1 cellular context compared by ENCODE assay signal in the genomic region with DNA sequence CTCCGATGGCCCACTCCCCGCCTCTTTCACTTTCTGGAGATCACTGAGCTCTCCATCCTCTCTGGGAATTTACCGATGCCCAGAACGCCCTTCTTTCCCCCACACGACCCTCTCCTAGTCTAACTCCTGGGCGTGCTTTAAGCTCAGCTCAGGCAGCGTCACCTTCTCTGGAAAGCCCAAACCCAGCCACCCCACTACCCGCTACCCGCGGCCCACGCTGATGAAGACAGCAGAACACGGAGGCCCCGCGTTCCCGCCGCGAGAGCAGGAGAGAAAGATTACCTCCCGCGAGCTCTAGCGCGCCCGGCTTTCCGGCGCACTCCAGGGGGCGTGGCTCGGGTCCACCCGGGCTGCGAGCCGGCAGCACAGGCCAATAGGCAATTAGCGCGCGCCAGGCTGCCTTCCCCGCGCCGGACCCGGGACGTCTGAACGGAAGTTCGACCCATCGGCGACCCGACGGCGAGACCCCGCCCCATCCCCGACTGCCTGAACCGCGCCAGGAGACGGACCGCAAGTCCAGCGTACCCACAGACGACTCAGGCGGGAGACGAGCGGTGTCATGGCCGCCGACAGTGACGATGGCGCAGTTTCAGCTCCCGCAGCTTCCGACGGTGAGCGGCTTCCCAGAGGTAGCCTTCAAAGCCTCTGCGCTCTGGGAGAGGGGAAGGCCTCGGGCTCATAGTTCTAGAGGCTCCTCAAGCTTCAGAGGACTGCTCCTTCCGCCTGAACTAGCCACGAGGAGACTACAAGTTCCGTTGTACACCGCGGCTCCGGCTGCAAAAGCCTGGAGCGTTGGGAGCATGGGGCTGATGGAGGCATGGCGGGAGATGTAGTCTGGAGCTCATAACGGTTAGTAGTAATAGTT.
TF ChIP-seq lines count a peak whose summit lies in the region.

A gene (minus strand): TSS at position 747 of the 865 bp plus-strand sequence. CDS start 5,935 bp downstream, outside the sequence.
A gene (plus strand): TSS at position 477 of the 865 bp plus-strand sequence. CDS start 83 bp downstream, at position 560.

TF ChIP-seq in WTC11, 78 proteins besides CTCF, POLR2A, EP300 and RAD21 (continued from another document and continues in another):
- TF ChIP-seq, protein P1, sequence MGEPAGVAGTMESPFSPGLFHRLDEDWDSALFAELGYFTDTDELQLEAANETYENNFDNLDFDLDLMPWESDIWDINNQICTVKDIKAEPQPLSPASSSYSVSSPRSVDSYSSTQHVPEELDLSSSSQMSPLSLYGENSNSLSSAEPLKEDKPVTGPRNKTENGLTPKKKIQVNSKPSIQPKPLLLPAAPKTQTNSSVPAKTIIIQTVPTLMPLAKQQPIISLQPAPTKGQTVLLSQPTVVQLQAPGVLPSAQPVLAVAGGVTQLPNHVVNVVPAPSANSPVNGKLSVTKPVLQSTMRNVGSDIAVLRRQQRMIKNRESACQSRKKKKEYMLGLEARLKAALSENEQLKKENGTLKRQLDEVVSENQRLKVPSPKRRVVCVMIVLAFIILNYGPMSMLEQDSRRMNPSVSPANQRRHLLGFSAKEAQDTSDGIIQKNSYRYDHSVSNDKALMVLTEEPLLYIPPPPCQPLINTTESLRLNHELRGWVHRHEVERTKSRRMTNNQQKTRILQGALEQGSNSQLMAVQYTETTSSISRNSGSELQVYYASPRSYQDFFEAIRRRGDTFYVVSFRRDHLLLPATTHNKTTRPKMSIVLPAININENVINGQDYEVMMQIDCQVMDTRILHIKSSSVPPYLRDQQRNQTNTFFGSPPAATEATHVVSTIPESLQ (CRISPR knock-in tag; IDR thresholded peaks at IDR 0.05), result no peak
- TF ChIP-seq TEAD4 (CRISPR knock-in tag; IDR thresholded peaks at IDR 0.05) (no peak), NR2C2 (CRISPR knock-in tag; IDR thresholded peaks at IDR 0.05) (no peak; the same call in 1 of the 2 replicates), NFE2L1 (CRISPR knock-in tag; IDR thresholded peaks at IDR 0.05) (peak; percentile 62; the same call in 1 of the 2 replicates), SP1 (CRISPR knock-in tag; conservative IDR thresholded peaks at IDR 0.05) (peak; percentile 92), OVOL2 (CRISPR knock-in tag; IDR thresholded peaks at IDR 0.05; ENCODE audit: borderline replicate concordance) (no peak), ZNF423 (CRISPR knock-in tag; IDR thresholded peaks at IDR 0.05) (no peak), CREB1 (CRISPR knock-in tag; IDR thresholded peaks at IDR 0.05) (no peak), TEAD1 (CRISPR knock-in tag; IDR thresholded peaks at IDR 0.05) (peak; percentile 17; the same call in 1 of the 2 replicates), SOX15 (CRISPR knock-in tag; IDR thresholded peaks at IDR 0.05) (no peak), FOXJ3 (CRISPR knock-in tag; IDR thresholded peaks at IDR 0.05; ENCODE audit: borderline replicate concordance) (no peak), NFATC4 (CRISPR knock-in tag; IDR thresholded peaks at IDR 0.05) (no peak), GTF2I (CRISPR knock-in tag; conservative IDR thresholded peaks at IDR 0.05) (no peak), ETV6 (CRISPR knock-in tag; IDR thresholded peaks at IDR 0.05) (no peak; the same call in none of the 2 replicates), ZNF416 (CRISPR knock-in tag; IDR thresholded peaks at IDR 0.05) (no peak), PRRX2 (CRISPR knock-in tag; IDR thresholded peaks at IDR 0.05) (no peak)
- TF ChIP-seq, protein P2, sequence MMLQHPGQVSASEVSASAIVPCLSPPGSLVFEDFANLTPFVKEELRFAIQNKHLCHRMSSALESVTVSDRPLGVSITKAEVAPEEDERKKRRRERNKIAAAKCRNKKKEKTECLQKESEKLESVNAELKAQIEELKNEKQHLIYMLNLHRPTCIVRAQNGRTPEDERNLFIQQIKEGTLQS (CRISPR knock-in tag; conservative IDR thresholded peaks at IDR 0.05), result no peak
- TF ChIP-seq, protein P3, sequence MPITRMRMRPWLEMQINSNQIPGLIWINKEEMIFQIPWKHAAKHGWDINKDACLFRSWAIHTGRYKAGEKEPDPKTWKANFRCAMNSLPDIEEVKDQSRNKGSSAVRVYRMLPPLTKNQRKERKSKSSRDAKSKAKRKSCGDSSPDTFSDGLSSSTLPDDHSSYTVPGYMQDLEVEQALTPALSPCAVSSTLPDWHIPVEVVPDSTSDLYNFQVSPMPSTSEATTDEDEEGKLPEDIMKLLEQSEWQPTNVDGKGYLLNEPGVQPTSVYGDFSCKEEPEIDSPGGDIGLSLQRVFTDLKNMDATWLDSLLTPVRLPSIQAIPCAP (CRISPR knock-in tag; IDR thresholded peaks at IDR 0.05), result no peak
- TF ChIP-seq, protein P4, sequence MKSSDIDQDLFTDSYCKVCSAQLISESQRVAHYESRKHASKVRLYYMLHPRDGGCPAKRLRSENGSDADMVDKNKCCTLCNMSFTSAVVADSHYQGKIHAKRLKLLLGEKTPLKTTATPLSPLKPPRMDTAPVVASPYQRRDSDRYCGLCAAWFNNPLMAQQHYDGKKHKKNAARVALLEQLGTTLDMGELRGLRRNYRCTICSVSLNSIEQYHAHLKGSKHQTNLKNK (CRISPR knock-in tag; IDR thresholded peaks at IDR 0.05), result no peak
- TF ChIP-seq, protein P5, sequence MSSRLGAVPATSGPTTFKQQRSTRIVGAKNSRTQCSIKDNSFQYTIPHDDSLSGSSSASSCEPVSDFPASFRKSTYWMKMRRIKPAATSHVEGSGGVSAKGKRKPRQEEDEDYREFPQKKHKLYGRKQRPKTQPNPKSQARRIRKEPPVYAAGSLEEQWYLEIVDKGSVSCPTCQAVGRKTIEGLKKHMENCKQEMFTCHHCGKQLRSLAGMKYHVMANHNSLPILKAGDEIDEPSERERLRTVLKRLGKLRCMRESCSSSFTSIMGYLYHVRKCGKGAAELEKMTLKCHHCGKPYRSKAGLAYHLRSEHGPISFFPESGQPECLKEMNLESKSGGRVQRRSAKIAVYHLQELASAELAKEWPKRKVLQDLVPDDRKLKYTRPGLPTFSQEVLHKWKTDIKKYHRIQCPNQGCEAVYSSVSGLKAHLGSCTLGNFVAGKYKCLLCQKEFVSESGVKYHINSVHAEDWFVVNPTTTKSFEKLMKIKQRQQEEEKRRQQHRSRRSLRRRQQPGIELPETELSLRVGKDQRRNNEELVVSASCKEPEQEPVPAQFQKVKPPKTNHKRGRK (CRISPR knock-in tag; IDR thresholded peaks at IDR 0.05; ENCODE audit: borderline replicate concordance), result no peak
- TF ChIP-seq, protein P6, sequence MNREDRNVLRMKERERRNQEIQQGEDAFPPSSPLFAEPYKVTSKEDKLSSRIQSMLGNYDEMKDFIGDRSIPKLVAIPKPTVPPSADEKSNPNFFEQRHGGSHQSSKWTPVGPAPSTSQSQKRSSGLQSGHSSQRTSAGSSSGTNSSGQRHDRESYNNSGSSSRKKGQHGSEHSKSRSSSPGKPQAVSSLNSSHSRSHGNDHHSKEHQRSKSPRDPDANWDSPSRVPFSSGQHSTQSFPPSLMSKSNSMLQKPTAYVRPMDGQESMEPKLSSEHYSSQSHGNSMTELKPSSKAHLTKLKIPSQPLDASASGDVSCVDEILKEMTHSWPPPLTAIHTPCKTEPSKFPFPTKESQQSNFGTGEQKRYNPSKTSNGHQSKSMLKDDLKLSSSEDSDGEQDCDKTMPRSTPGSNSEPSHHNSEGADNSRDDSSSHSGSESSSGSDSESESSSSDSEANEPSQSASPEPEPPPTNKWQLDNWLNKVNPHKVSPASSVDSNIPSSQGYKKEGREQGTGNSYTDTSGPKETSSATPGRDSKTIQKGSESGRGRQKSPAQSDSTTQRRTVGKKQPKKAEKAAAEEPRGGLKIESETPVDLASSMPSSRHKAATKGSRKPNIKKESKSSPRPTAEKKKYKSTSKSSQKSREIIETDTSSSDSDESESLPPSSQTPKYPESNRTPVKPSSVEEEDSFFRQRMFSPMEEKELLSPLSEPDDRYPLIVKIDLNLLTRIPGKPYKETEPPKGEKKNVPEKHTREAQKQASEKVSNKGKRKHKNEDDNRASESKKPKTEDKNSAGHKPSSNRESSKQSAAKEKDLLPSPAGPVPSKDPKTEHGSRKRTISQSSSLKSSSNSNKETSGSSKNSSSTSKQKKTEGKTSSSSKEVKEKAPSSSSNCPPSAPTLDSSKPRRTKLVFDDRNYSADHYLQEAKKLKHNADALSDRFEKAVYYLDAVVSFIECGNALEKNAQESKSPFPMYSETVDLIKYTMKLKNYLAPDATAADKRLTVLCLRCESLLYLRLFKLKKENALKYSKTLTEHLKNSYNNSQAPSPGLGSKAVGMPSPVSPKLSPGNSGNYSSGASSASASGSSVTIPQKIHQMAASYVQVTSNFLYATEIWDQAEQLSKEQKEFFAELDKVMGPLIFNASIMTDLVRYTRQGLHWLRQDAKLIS (CRISPR knock-in tag; IDR thresholded peaks at IDR 0.05; ENCODE audit: borderline replicate concordance), result no peak
- TF ChIP-seq, protein P7, sequence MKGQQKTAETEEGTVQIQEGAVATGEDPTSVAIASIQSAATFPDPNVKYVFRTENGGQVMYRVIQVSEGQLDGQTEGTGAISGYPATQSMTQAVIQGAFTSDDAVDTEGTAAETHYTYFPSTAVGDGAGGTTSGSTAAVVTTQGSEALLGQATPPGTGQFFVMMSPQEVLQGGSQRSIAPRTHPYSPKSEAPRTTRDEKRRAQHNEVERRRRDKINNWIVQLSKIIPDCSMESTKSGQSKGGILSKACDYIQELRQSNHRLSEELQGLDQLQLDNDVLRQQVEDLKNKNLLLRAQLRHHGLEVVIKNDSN (CRISPR knock-in tag; IDR thresholded peaks at IDR 0.05), result no peak
- TF ChIP-seq, protein P8, sequence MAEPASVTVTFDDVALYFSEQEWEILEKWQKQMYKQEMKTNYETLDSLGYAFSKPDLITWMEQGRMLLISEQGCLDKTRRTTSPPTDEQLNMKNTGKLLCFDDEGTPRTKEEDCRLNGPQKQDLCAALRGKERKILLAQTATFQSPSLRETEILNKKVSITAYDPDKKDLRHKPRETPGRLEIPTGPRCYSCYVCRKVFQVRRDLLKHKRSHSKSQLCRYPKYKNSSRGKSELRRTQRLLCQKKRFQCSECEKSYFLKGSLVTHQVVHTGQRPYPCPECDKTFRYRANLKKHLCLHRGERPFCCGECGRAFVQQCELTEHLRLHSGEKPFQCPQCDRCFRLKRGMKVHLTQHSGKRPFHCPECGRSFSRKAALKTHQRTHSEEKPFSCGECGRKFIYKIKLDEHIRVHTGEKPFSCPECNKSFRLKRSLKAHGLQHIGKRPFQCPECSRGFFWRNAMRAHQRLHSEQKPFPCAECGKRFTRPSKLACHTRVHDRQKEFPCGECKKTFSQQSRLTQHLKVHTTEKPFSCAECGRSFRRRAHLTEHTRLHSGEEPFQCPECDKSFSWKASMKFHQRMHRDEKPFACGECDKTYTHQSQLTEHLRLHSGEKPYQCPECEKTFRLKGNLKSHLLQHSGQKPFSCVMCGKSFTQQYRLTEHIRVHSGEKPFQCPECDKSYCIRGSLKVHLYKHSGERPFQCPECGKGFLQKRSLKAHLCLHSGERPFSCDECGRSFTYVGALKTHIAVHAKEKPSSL (CRISPR knock-in tag; conservative IDR thresholded peaks at IDR 0.05), result no peak
- TF ChIP-seq, protein P9, sequence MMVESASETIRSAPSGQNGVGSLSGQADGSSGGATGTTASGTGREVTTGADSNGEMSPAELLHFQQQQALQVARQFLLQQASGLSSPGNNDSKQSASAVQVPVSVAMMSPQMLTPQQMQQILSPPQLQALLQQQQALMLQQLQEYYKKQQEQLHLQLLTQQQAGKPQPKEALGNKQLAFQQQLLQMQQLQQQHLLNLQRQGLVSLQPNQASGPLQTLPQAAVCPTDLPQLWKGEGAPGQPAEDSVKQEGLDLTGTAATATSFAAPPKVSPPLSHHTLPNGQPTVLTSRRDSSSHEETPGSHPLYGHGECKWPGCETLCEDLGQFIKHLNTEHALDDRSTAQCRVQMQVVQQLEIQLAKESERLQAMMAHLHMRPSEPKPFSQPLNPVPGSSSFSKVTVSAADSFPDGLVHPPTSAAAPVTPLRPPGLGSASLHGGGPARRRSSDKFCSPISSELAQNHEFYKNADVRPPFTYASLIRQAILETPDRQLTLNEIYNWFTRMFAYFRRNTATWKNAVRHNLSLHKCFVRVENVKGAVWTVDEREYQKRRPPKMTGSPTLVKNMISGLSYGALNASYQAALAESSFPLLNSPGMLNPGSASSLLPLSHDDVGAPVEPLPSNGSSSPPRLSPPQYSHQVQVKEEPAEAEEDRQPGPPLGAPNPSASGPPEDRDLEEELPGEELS (CRISPR knock-in tag; IDR thresholded peaks at IDR 0.05), result peak; percentile 30
- TF ChIP-seq, protein P10, sequence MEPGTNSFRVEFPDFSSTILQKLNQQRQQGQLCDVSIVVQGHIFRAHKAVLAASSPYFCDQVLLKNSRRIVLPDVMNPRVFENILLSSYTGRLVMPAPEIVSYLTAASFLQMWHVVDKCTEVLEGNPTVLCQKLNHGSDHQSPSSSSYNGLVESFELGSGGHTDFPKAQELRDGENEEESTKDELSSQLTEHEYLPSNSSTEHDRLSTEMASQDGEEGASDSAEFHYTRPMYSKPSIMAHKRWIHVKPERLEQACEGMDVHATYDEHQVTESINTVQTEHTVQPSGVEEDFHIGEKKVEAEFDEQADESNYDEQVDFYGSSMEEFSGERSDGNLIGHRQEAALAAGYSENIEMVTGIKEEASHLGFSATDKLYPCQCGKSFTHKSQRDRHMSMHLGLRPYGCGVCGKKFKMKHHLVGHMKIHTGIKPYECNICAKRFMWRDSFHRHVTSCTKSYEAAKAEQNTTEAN (CRISPR knock-in tag; IDR thresholded peaks at IDR 0.05), result no peak; the same call in 1 of the 2 replicates
- TF ChIP-seq, protein P11, sequence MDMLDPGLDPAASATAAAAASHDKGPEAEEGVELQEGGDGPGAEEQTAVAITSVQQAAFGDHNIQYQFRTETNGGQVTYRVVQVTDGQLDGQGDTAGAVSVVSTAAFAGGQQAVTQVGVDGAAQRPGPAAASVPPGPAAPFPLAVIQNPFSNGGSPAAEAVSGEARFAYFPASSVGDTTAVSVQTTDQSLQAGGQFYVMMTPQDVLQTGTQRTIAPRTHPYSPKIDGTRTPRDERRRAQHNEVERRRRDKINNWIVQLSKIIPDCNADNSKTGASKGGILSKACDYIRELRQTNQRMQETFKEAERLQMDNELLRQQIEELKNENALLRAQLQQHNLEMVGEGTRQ (CRISPR knock-in tag; IDR thresholded peaks at IDR 0.05), result peak; percentile 50; the same call in 1 of the 2 replicates
- TF ChIP-seq, protein P12, sequence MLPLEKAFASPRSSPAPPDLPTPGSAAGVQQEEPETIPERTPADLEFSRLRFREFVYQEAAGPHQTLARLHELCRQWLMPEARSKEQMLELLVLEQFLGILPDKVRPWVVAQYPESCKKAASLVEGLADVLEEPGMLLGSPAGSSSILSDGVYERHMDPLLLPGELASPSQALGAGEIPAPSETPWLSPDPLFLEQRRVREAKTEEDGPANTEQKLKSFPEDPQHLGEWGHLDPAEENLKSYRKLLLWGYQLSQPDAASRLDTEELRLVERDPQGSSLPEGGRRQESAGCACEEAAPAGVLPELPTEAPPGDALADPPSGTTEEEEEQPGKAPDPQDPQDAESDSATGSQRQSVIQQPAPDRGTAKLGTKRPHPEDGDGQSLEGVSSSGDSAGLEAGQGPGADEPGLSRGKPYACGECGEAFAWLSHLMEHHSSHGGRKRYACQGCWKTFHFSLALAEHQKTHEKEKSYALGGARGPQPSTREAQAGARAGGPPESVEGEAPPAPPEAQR (CRISPR knock-in tag; IDR thresholded peaks at IDR 0.05), result no peak
